ENCODE assay signal across 13 cellular contexts in genomic region chr1:169696273-169697100, GRCh38. TPM values are rescaled to one million over a fixed set of nuclear protein-coding genes. Genes with fewer than 3 reads are reported as not detected.
DNase-seq lines count a peak whose midpoint lies in the region; ATAC-seq and TF ChIP-seq lines count a peak whose summit lies in the region.
"Had no signal": no experiment of that assay in that cellular context is flagged by ENCODE, and none has a peak within 500 bp of the region (broad histone marks: within the 10 kb centered on the region; RNA-seq: fewer than 3 reads in every experiment).

No MANE protein-coding gene starts in this region.

- in situ Hi-C loops in GM18951 (cut with MboI; ENCODE audit: low sequenced_read_pairs, unreplicated experiment) = no loop called here

- H3K9me3 ChIP-seq in PC-3 (ENCODE audit: low read length) = no peaks in the 10 kb centered on the region
- H3K9me3 ChIP-seq: adrenal gland had no signal

- intact Hi-C loops in CD14-positive monocyte (cut with micrococcal nuclease) (loop anchor here in 1 of 2 donors (5.0 kb wide), 1 partner anchor 89 kb away; no protein-coding TSS in a partner anchor), PC-3 (cut with micrococcal nuclease) (no loop called here)

- H3K79me2 ChIP-seq in PC-3 (ENCODE audit: low read length) = no peaks in the 10 kb centered on the region

- H3K27ac Mint-ChIP-seq in CD14-positive monocyte = peak overlapping the region; percentile 80 to 94 (median 91)
- peak overlapping the region; percentile 82 for H3K27ac Mint-ChIP-seq in central memory CD8-positive, alpha-beta T cell (ENCODE audit: low read depth)

- peaks cover 10% of the 10 kb centered on the region for H3K4me1 ChIP-seq in PC-3 (ENCODE audit: insufficient read depth, low read length)
- H3K4me1 ChIP-seq: adrenal gland had no signal

- no peaks in the 10 kb centered on the region for H3K9me3 Mint-ChIP-seq in CD14-positive monocyte
- no peaks in the 10 kb centered on the region for H3K9me3 Mint-ChIP-seq in central memory CD8-positive, alpha-beta T cell

- H3K4me3 Mint-ChIP-seq in CD14-positive monocyte = peak overlapping the region; percentile 43 to 70
- H3K4me3 Mint-ChIP-seq in central memory CD8-positive, alpha-beta T cell = peak overlapping the region; percentile 52

- no TSS peak for BruUV-seq in PC-3 (replicated peaks; lab: Mats Ljungman, UMichigan)

- H3F3A ChIP-seq in PC-3 (ENCODE audit: low read length, unreplicated experiment) = no peaks in the 10 kb centered on the region

- no peak overlapping the region for H3K4me3 ChIP-seq in PC-3 (ENCODE audit: low read length)
- H3K4me3 ChIP-seq: adrenal gland, dorsolateral prefrontal cortex had no signal

- H3K36me3 ChIP-seq in PC-3 (ENCODE audit: low read depth, low read length) = no peaks in the 10 kb centered on the region
- H3K36me3 ChIP-seq: adrenal gland had no signal

- no peaks in the 10 kb centered on the region for H3K27me3 ChIP-seq in PC-3 (ENCODE audit: low read length)
- H3K27me3 ChIP-seq: adrenal gland, dorsolateral prefrontal cortex had no signal

- peaks cover 66 to 90% of the 10 kb centered on the region in 2 donors for H3K36me3 Mint-ChIP-seq in CD14-positive monocyte
- H3K36me3 Mint-ChIP-seq in central memory CD8-positive, alpha-beta T cell (ENCODE audit: insufficient read depth) = peaks cover 60% of the 10 kb centered on the region

- H3K4me2 ChIP-seq in PC-3 (ENCODE audit: low read length) = peak overlapping the region; percentile 8

- POLR2A ChIA-PET in PC-3 (lab: Charles Lee; ENCODE audit: unreplicated experiment) = no interaction called here

- no peaks in the 10 kb centered on the region for H4K20me1 ChIP-seq in PC-3 (ENCODE audit: low read length)

- ATAC-seq in PC-3 = no peak
- ATAC-seq in central memory CD8-positive, alpha-beta T cell (replicated peaks; ENCODE audit: extremely low read depth, poor library complexity, severe bottlenecking) = no peak
- ATAC-seq in HG02981 (IDR thresholded peaks at IDR 0.05; ENCODE audit: unreplicated experiment) = no peak

- no peak overlapping the region for H3K27ac ChIP-seq in PC-3 (ENCODE audit: low read length)
- H3K27ac ChIP-seq: adrenal gland, C4-2B had no signal

- H3K9ac ChIP-seq in PC-3 (ENCODE audit: low read length) = no peak overlapping the region

- DNase-seq in CD14-positive monocyte (ENCODE audit: low spot score) (no peak), PC-3 (peak; percentile 43), NCI-H446 (lab: John Stamatoyannopoulos, UW) (no peak), AG08395 (ENCODE audit: low spot score) (no peak)
- DNase-seq in central memory CD8-positive, alpha-beta T cell (ENCODE audit: low spot score in 2 of 2) = no peak
- DNase-seq in stimulated activated CD8-positive, alpha-beta memory T cell treated with anti-CD3 and anti-CD28 coated beads, Interleukin-4, amount 100 ng/mL, for 48 hours = no peak
- DNase-seq: activated CD4-positive, CD25-positive, alpha-beta regulatory T cell; adrenal gland; dorsolateral prefrontal cortex; NCI-H226 had no signal

- no peaks in the 10 kb centered on the region for H3K9me2 ChIP-seq in PC-3 (replicated peaks; ENCODE audit: low read length)

- CTCF ChIA-PET in PC-3 (lab: Charles Lee) = interaction anchor here (0.7 kb wide), 1 partner anchor 46 kb away, joined by 3 read pairs; no protein-coding TSS in a partner anchor

- no peaks in the 10 kb centered on the region for H3K27me3 Mint-ChIP-seq in CD14-positive monocyte (ENCODE audit: low read depth in 3 of 3)
- no peaks in the 10 kb centered on the region for H3K27me3 Mint-ChIP-seq in central memory CD8-positive, alpha-beta T cell

- peaks cover 90% of the 10 kb centered on the region for H3K4me1 Mint-ChIP-seq in CD14-positive monocyte
- H3K4me1 Mint-ChIP-seq in central memory CD8-positive, alpha-beta T cell = peaks cover 89% of the 10 kb centered on the region

- peak; percentile 21 for TF ChIP-seq POLR2A in GM18951 (IDR thresholded peaks at IDR 0.05; ENCODE audit: extremely low read depth, insufficient read depth, insufficient read length)

- TF ChIP-seq CTCF in CD14-positive monocyte (IDR thresholded peaks at IDR 0.05) (no peak), PC-3 (conservative IDR thresholded peaks at IDR 0.05; ENCODE audit: low read depth, low read length) (no peak)

- peak overlapping the region; percentile 42 for H2AFZ ChIP-seq in PC-3 (ENCODE audit: low read length)

RNA-seq across cellular contexts. Expression of gene SELL, which starts 14.9 kb away (rescaled TPM):
- 1,000 to 10,000 TPM; 1,118 to 1,885 TPM for polyA plus RNA-seq in CD14-positive monocyte
- 0.69 and 1.2 TPM in 2 replicates for total RNA-seq in PC-3 (2014; rRNA removed)

RNA-seq across cellular contexts. Expression of gene SELE, which starts 37.4 kb away (rescaled TPM):
- not detected for polyA plus RNA-seq in CD14-positive monocyte
- 0.17 TPM in 1 of 2 replicates, not detected in the other for total RNA-seq in PC-3 (2014; rRNA removed)
